1 cellular context compared by ENCODE assay signal in genomic region chr20:59598625-59599310, GRCh38.
TF ChIP-seq lines count a peak whose summit lies in the region.

No MANE protein-coding gene starts in this region.

TF ChIP-seq in GM23338, 12 proteins besides CTCF, POLR2A, EP300 and RAD21 (continued from another document):
- TF ChIP-seq ZNF462 (CRISPR knock-in tag; IDR thresholded peaks at IDR 0.05) (no peak), NANOG (IDR thresholded peaks at IDR 0.05; ENCODE audit: borderline replicate concordance) (no peak), EZH2phosphoT487 (IDR thresholded peaks at IDR 0.05; ENCODE audit: unreplicated experiment) (no peak), STAT1 (IDR thresholded peaks at IDR 0.05; ENCODE audit: unreplicated experiment) (no peak), POLR2AphosphoS5 (IDR thresholded peaks at IDR 0.05; ENCODE audit: low read depth) (no peak)
- TF ChIP-seq, protein P1, sequence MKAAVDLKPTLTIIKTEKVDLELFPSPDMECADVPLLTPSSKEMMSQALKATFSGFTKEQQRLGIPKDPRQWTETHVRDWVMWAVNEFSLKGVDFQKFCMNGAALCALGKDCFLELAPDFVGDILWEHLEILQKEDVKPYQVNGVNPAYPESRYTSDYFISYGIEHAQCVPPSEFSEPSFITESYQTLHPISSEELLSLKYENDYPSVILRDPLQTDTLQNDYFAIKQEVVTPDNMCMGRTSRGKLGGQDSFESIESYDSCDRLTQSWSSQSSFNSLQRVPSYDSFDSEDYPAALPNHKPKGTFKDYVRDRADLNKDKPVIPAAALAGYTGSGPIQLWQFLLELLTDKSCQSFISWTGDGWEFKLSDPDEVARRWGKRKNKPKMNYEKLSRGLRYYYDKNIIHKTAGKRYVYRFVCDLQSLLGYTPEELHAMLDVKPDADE (IDR thresholded peaks at IDR 0.05): no peak
